25 cellular contexts compared by ENCODE assay signal in the genomic region with DNA sequence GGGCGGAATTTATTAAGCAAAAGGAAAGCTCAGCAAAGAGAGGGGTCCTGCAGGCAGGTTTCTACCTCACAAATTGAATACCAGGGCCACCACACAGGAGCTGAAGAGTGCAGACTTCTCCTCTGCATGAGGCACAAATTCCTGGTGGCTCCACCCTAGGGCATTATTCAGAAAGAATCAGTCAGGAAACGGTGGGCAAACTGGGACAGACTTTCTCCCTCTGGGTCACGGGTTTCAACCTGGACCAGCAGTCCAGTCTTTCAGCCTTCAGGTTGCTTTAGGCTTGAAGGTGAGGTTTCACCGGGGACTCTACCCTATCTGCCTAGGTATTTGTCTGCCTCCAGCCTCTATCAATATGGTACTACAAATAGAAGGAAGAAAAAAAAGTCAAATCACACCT. TPM values are rescaled to one million over a fixed set of nuclear protein-coding genes. Genes with fewer than 3 reads are reported as not detected.
DNase-seq lines count a peak whose midpoint lies in the region; ATAC-seq and TF ChIP-seq lines count a peak whose summit lies in the region.
"Had no signal": no experiment of that assay in that cellular context is flagged by ENCODE, and none has a peak within 500 bp of the region (broad histone marks: within the 10 kb centered on the region; RNA-seq: fewer than 3 reads in every experiment).

No MANE protein-coding gene starts in this region.

- no peak overlapping the region for H4K91ac ChIP-seq in IMR-90 (ENCODE audit: insufficient read depth, low read depth, low read length)

- H3K56ac ChIP-seq in IMR-90 (ENCODE audit: extremely low read depth, insufficient read depth, low read length): no peak overlapping the region

- POLR2A ChIA-PET in IMR-90 (lab: Charles Lee; ENCODE audit: unreplicated experiment): no interaction called here

- H3F3A ChIP-seq in smooth muscle cell (ENCODE audit: low read depth): peaks cover 15% of the 10 kb centered on the region

- H3K27ac ChIP-seq in IMR-90 (ENCODE audit: insufficient read depth, low read length) (peak overlapping the region; percentile 13; the same call in 1 of the 2 replicates), epithelial cell of prostate (peak overlapping the region; percentile 20), smooth muscle cell (ENCODE audit: low read depth) (peak overlapping the region; percentile 47)

- no peak for DNase-seq in activated naive CD8-positive, alpha-beta T cell treated with anti-CD3 and anti-CD28 coated beads for 36 hours
- no peak for DNase-seq in activated naive CD8-positive, alpha-beta T cell treated with anti-CD3 and anti-CD28 coated beads, Interleukin-2, amount 50 U/mL, for 24 hours
- DNase-seq in IMR-90 (no peak), epithelial cell of prostate (ENCODE audit: low read depth, low spot score) (no peak), smooth muscle cell (lab: John Stamatoyannopoulos, UW; ENCODE audit: unreplicated experiment) (no peak), NK-92 (lab: John Stamatoyannopoulos, UW; ENCODE audit: unreplicated experiment) (no peak), globus pallidus (ENCODE audit: low spot score) (no peak)
- DNase-seq: activated CD4-positive, alpha-beta memory T cell treated with anti-CD3 and anti-CD28 coated beads, Interleukin-2, amount 10 ng/mL, durations not matched to agents 7 days and 5 days; activated CD4-positive, CD25-positive, alpha-beta regulatory T cell treated with anti-CD3 and anti-CD28 coated beads, Interleukin-2, amount 50 U/mL, for 72 hours; CD8-positive, alpha-beta memory T cell; DMS 273 treated with DMSO at 0.1 percent for 48 hours; glutamatergic neuron; naive thymus-derived CD8-positive, alpha-beta T cell; NCI-H1436 treated with DMSO at 0.1 percent for 48 hours; nucleus accumbens; psoas muscle; SHP77 treated with DMSO at 0.1 percent for 48 hours; stimulated activated CD4-positive, alpha-beta T cell treated with anti-CD3 and anti-CD28 coated beads, Interleukin-4, amount 100 ng/mL, for 4 hours; substantia nigra; T-helper 2 cell; upper lobe of left lung had no signal

- peak overlapping the region; percentile 52 for H3K18ac ChIP-seq in IMR-90 (ENCODE audit: low read depth, low read length)

- H3K4ac ChIP-seq in IMR-90 (ENCODE audit: low read depth, low read length): no peak overlapping the region

- no peak overlapping the region for H3K4me3 ChIP-seq in IMR-90 (ENCODE audit: insufficient read depth, low read depth, low read length)
- no peak overlapping the region for H3K4me3 ChIP-seq in smooth muscle cell
- H3K4me3 ChIP-seq: HAP-1, psoas muscle, upper lobe of left lung had no signal

- H2BK5ac ChIP-seq in IMR-90 (ENCODE audit: low read depth, low read length, poor library complexity, severe bottlenecking): peak overlapping the region; percentile 56

- H2AK5ac ChIP-seq in IMR-90 (ENCODE audit: low read depth, low read length): peak overlapping the region; percentile 73

- no peak overlapping the region for H2AK9ac ChIP-seq in IMR-90 (replicated peaks; ENCODE audit: low read depth, low read length, poor library complexity)

- H3K9me3 ChIP-seq in IMR-90 (ENCODE audit: control insufficient read depth, insufficient read depth, low read length) (no peaks in the 10 kb centered on the region), smooth muscle cell (replicated peaks; ENCODE audit: low read depth) (no peaks in the 10 kb centered on the region)
- H3K9me3 ChIP-seq: HAP-1, psoas muscle, upper lobe of left lung had no signal

- no TSS peak for BruUV-seq in IMR-90 (replicated peaks; lab: Mats Ljungman, UMichigan)

- H3K4me3 Mint-ChIP-seq in activated naive CD8-positive, alpha-beta T cell treated with anti-CD3 and anti-CD28 coated beads for 36 hours: no peak overlapping the region
- H3K4me3 Mint-ChIP-seq in activated naive CD8-positive, alpha-beta T cell treated with anti-CD3 and anti-CD28 coated beads, Interleukin-2, amount 50 U/mL, for 24 hours: no peak overlapping the region
- H3K4me3 Mint-ChIP-seq: activated CD4-positive, alpha-beta memory T cell treated with anti-CD3 and anti-CD28 coated beads, Interleukin-2, amount 10 ng/mL, durations not matched to agents 7 days and 5 days; activated naive CD4-positive, alpha-beta T cell treated with anti-CD3 and anti-CD28 coated beads, Interleukin-2, amount 50 U/mL, for 24 hours; naive thymus-derived CD8-positive, alpha-beta T cell; stimulated activated effector memory CD8-positive, alpha-beta T cell treated with anti-CD3 and anti-CD28 coated beads, Interleukin-12 subunit alpha, Interleukin-12 subunit beta, amount 100 ng/mL, for 72 hours had no signal

- no peak overlapping the region for H3K4me2 ChIP-seq in IMR-90 (ENCODE audit: low read depth, low read length)
- H3K4me2 ChIP-seq in smooth muscle cell: no peak overlapping the region

- intact Hi-C loops in IMR-90 (cut with micrococcal nuclease): loop anchor here (1.0 to 10.0 kb wide), 4 partner anchors 105 to 848 kb away; no protein-coding TSS in a partner anchor

- H3K9ac ChIP-seq in IMR-90 (ENCODE audit: low read depth, low read length) (no peak overlapping the region), smooth muscle cell (ENCODE audit: low read depth) (no peak overlapping the region)

- H4K5ac ChIP-seq in IMR-90 (ENCODE audit: low read depth, low read length): peak overlapping the region; percentile 55; the same call in 1 of the 2 replicates

- 0 out of 2 replicates have a peak overlapping the region, but pooled peaks have one; percentile 37 for H2BK120ac ChIP-seq in IMR-90 (ENCODE audit: low read depth, low read length)

- peaks cover 98% of the 10 kb centered on the region for H3K79me2 ChIP-seq in smooth muscle cell (ENCODE audit: low read depth)

- H4K8ac ChIP-seq in IMR-90 (ENCODE audit: low read depth in 2 of 2, low read length in 2 of 2): 0 out of 4 replicates have a peak overlapping the region, but pooled peaks of 1 of the 2 experiments have one; percentile 40

- CTCF ChIA-PET in IMR-90 (lab: Yijun Ruan, JAX): interaction anchor here (0.6 to 2.2 kb wide), 5 partner anchors 13 to 194 kb away, joined by 3 to 18 read pairs (median 6); no protein-coding TSS in a partner anchor

- TF ChIP-seq CTCF in IMR-90 (conservative IDR thresholded peaks at IDR 0.05; ENCODE audit: low read depth, low read length) (no peak), smooth muscle cell (IDR thresholded peaks at IDR 0.05; ENCODE audit: borderline replicate concordance, insufficient read depth, poor library complexity, severe bottlenecking) (no peak)

- no peak for TF ChIP-seq POLR2A in IMR-90 (IDR thresholded peaks at IDR 0.05; ENCODE audit: low read depth, low read length)
- no peak for TF ChIP-seq POLR2A in GM18505 (IDR thresholded peaks at IDR 0.05; ENCODE audit: borderline replicate concordance, extremely low read depth, insufficient read depth, insufficient read length)

- dilution Hi-C loops in IMR-90 (cut with HindIII; ENCODE audit: low sequenced_read_pairs, unreplicated experiment): no loop called here

- H3K4me1 Mint-ChIP-seq in activated naive CD8-positive, alpha-beta T cell treated with anti-CD3 and anti-CD28 coated beads for 36 hours: peaks cover 4% of the 10 kb centered on the region
- peaks cover 20% of the 10 kb centered on the region for H3K4me1 Mint-ChIP-seq in activated naive CD8-positive, alpha-beta T cell treated with anti-CD3 and anti-CD28 coated beads, Interleukin-2, amount 50 U/mL, for 24 hours

- no peak for TF ChIP-seq RAD21 in IMR-90 (IDR thresholded peaks at IDR 0.05; ENCODE audit: low read length)

- H3K27me3 Mint-ChIP-seq in activated naive CD8-positive, alpha-beta T cell treated with anti-CD3 and anti-CD28 coated beads for 36 hours: no peaks in the 10 kb centered on the region
- H3K27me3 Mint-ChIP-seq in activated naive CD8-positive, alpha-beta T cell treated with anti-CD3 and anti-CD28 coated beads, Interleukin-2, amount 50 U/mL, for 24 hours: no peaks in the 10 kb centered on the region
- H3K27me3 Mint-ChIP-seq: activated CD4-positive, alpha-beta memory T cell treated with anti-CD3 and anti-CD28 coated beads, Interleukin-2, amount 10 ng/mL, durations not matched to agents 7 days and 5 days; activated naive CD4-positive, alpha-beta T cell treated with anti-CD3 and anti-CD28 coated beads, Interleukin-2, amount 50 U/mL, for 24 hours; CD8-positive, alpha-beta memory T cell; naive thymus-derived CD8-positive, alpha-beta T cell had no signal

- peaks cover 33 to 60% of the 10 kb centered on the region in 2 experiments for H3K79me1 ChIP-seq in IMR-90 (ENCODE audit: low read depth in 1 of 2, low read length in 2 of 2)

- H3K14ac ChIP-seq in IMR-90 (replicated peaks; ENCODE audit: low read depth, low read length): no peak overlapping the region

- H3K27me3 ChIP-seq in IMR-90 (ENCODE audit: control insufficient read depth, insufficient read depth, low read length): no peaks in the 10 kb centered on the region
- H3K27me3 ChIP-seq in smooth muscle cell (ENCODE audit: low read depth): no peaks in the 10 kb centered on the region
- H3K27me3 ChIP-seq: upper lobe of left lung had no signal

- no peaks in the 10 kb centered on the region for H3K9me3 Mint-ChIP-seq in activated naive CD8-positive, alpha-beta T cell treated with anti-CD3 and anti-CD28 coated beads for 36 hours
- H3K9me3 Mint-ChIP-seq in activated naive CD8-positive, alpha-beta T cell treated with anti-CD3 and anti-CD28 coated beads, Interleukin-2, amount 50 U/mL, for 24 hours: no peaks in the 10 kb centered on the region
- H3K9me3 Mint-ChIP-seq: activated CD4-positive, alpha-beta memory T cell treated with anti-CD3 and anti-CD28 coated beads, Interleukin-2, amount 10 ng/mL, durations not matched to agents 7 days and 5 days; activated naive CD4-positive, alpha-beta T cell treated with anti-CD3 and anti-CD28 coated beads, Interleukin-2, amount 50 U/mL, for 24 hours; CD8-positive, alpha-beta memory T cell; naive thymus-derived CD8-positive, alpha-beta T cell; stimulated activated effector memory CD8-positive, alpha-beta T cell treated with anti-CD3 and anti-CD28 coated beads, Interleukin-12 subunit alpha, Interleukin-12 subunit beta, amount 100 ng/mL, for 72 hours had no signal

- no peak for ATAC-seq in activated naive CD8-positive, alpha-beta T cell treated with anti-CD3 and anti-CD28 coated beads, Interleukin-2, amount 50 U/mL, for 24 hours
- ATAC-seq in IMR-90 (ENCODE audit: low read depth) (no peak), GM18505 (IDR thresholded peaks at IDR 0.05; ENCODE audit: unreplicated experiment) (no peak)
- ATAC-seq: naive thymus-derived CD8-positive, alpha-beta T cell; stimulated activated effector memory CD8-positive, alpha-beta T cell treated with anti-CD3 and anti-CD28 coated beads, Interleukin-12 subunit alpha, Interleukin-12 subunit beta, amount 100 ng/mL, for 72 hours had no signal

- peaks cover 1% of the 10 kb centered on the region for H3K36me3 Mint-ChIP-seq in activated naive CD8-positive, alpha-beta T cell treated with anti-CD3 and anti-CD28 coated beads for 36 hours
- H3K36me3 Mint-ChIP-seq in activated naive CD8-positive, alpha-beta T cell treated with anti-CD3 and anti-CD28 coated beads, Interleukin-2, amount 50 U/mL, for 24 hours (ENCODE audit: low read depth): peaks cover 2% of the 10 kb centered on the region
- H3K36me3 Mint-ChIP-seq: activated naive CD4-positive, alpha-beta T cell treated with anti-CD3 and anti-CD28 coated beads, Interleukin-2, amount 50 U/mL, for 24 hours had no signal

- H3K4me1 ChIP-seq in IMR-90 (ENCODE audit: control insufficient read depth, insufficient read depth, low read length) (peaks cover 37% of the 10 kb centered on the region), smooth muscle cell (ENCODE audit: low read depth) (peaks cover 19% of the 10 kb centered on the region)

- H3K36me3 ChIP-seq in IMR-90 (ENCODE audit: control insufficient read depth, insufficient read depth, low read length) (peaks cover 6% of the 10 kb centered on the region; the same call in 1 of the 2 replicates), smooth muscle cell (ENCODE audit: low read depth) (no peaks in the 10 kb centered on the region)
- H3K36me3 ChIP-seq: HAP-1 had no signal

- no peak overlapping the region for H2AFZ ChIP-seq in IMR-90 (replicated peaks; ENCODE audit: low read length, poor library complexity)
- H2AFZ ChIP-seq in smooth muscle cell (ENCODE audit: low read depth): no peak overlapping the region

- H2BK15ac ChIP-seq in IMR-90 (ENCODE audit: low read depth, low read length): peak overlapping the region; percentile 82; the same call in 2 of the 3 replicates

- no CpG with 5 or more reads among the region's 4 CpGs for WGBS in IMR-90 (ENCODE audit: extremely low coverage in 2 of 2, insufficient read length in 1 of 2), 2 experiments
- WGBS in smooth muscle cell (ENCODE audit: low lambda C conversion rate): 79% methylated on average over 4 of the region's 4 CpGs

- peaks cover 40% of the 10 kb centered on the region for H4K20me1 ChIP-seq in IMR-90 (ENCODE audit: insufficient read depth, low read length)
- peaks cover 95% of the 10 kb centered on the region for H4K20me1 ChIP-seq in smooth muscle cell (ENCODE audit: low read depth)

- no peak overlapping the region for H3K23ac ChIP-seq in IMR-90 (ENCODE audit: low read depth, low read length)

- no peak overlapping the region for H2BK20ac ChIP-seq in IMR-90 (ENCODE audit: low read depth, low read length)

- peaks cover 22% of the 10 kb centered on the region for H3K9me1 ChIP-seq in IMR-90 (ENCODE audit: insufficient read depth, low read length)

- in situ Hi-C loops in IMR-90 (cut with MboI; ENCODE audit: low sequenced_read_pairs): loop anchor here (5.0 kb wide), 1 partner anchor 210 kb away; no protein-coding TSS in a partner anchor

- H3K27ac Mint-ChIP-seq in activated naive CD8-positive, alpha-beta T cell treated with anti-CD3 and anti-CD28 coated beads for 36 hours: peak overlapping the region; percentile 32
- no peak overlapping the region for H3K27ac Mint-ChIP-seq in activated naive CD8-positive, alpha-beta T cell treated with anti-CD3 and anti-CD28 coated beads, Interleukin-2, amount 50 U/mL, for 24 hours
- H3K27ac Mint-ChIP-seq: activated CD4-positive, alpha-beta memory T cell treated with anti-CD3 and anti-CD28 coated beads, Interleukin-2, amount 10 ng/mL, durations not matched to agents 7 days and 5 days; activated naive CD4-positive, alpha-beta T cell treated with anti-CD3 and anti-CD28 coated beads, Interleukin-2, amount 50 U/mL, for 24 hours; stimulated activated effector memory CD8-positive, alpha-beta T cell treated with anti-CD3 and anti-CD28 coated beads, Interleukin-12 subunit alpha, Interleukin-12 subunit beta, amount 100 ng/mL, for 72 hours had no signal

RNA-seq across cellular contexts. Expression of gene ACSL3, which starts 41.8 kb away (rescaled TPM):
- total RNA-seq in activated naive CD8-positive, alpha-beta T cell treated with anti-CD3 and anti-CD28 coated beads for 36 hours: 10 to 100 TPM; 64.0 to 66.2 TPM
- 84.2 and 96.4 TPM in 2 replicates for total RNA-seq in IMR-90 (2012; rRNA removed)
- 29.2 and 31.0 TPM in 2 replicates for polyA plus RNA-seq in IMR-90 (2012; rRNA removed)
- 15.5 and 19.7 TPM in 2 replicates for polyA plus RNA-seq in IMR-90 (2012; cell fraction: cytosol; rRNA removed)
- polyA plus RNA-seq in IMR-90 (2012; cell fraction: nucleus; rRNA removed; ENCODE audit: low replicate concordance): 8.8 and 31.8 TPM in 2 replicates
- total RNA-seq in smooth muscle cell: 178 and 183 TPM in 2 replicates
- 111 TPM in 2 replicates for polyA plus RNA-seq in smooth muscle cell
